ENCODE assay signal across 26 cellular contexts in the genomic region with DNA sequence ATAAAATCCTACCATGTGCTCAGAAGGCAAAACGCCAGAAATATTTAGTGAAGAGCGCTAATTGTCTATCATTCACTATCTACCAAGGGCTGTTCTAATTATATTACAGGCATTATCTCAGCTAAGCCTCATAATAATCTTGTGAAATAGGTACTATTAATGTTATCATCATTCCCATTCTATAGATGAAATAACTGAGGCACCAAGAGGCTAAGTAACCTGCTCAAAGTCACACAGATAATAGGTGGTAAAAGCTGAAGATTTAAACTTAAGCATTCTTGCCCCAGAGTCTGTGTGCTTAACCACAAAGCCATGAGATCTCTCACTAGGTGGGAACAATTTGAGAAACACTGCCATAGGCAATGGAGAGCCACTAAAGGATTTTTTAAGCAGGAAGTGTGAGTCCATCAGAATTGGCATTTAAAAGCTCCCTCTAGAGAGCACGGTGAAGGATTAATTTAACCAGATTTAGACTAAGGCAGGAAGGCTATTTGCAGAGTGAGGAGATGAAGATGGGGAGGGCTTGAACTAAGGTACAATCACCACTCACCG. TPM values are rescaled to one million over a fixed set of nuclear protein-coding genes. Genes with fewer than 3 reads are reported as not detected.
DNase-seq lines count a peak whose midpoint lies in the region; ATAC-seq and TF ChIP-seq lines count a peak whose summit lies in the region.
"Had no signal": no experiment of that assay in that cellular context is flagged by ENCODE, and none has a peak within 500 bp of the region (broad histone marks: within the 10 kb centered on the region; RNA-seq: fewer than 3 reads in every experiment).

No MANE protein-coding gene starts in this region.

- 63% methylated on average over 4 of the region's 4 CpGs for WGBS in suprapubic skin

- ATAC-seq in T-cell (replicated peaks in 1 of 4) = no peak
- ATAC-seq in naive thymus-derived CD8-positive, alpha-beta T cell = no peak
- ATAC-seq in left lung = no peak
- ATAC-seq: activated CD4-positive, CD25-positive, alpha-beta regulatory T cell treated with anti-CD3 and anti-CD28 coated beads, Interleukin-2, amount 50 U/mL, for 24 hours; activated naive CD4-positive, alpha-beta T cell treated with anti-CD3 and anti-CD28 coated beads, Interleukin-2, amount 50 U/mL, for 72 hours; lower lobe of right lung; right cardiac atrium had no signal

- H3K36me3 ChIP-seq in A673 (ENCODE audit: insufficient read depth, low read length, poor library complexity, severe bottlenecking) (no peaks in the 10 kb centered on the region), left lung (peaks cover 0 to 6% of the 10 kb centered on the region in 2 donors), suprapubic skin (no peaks in the 10 kb centered on the region)
- no peaks in the 10 kb centered on the region for H3K36me3 ChIP-seq in CD4-positive, alpha-beta memory T cell (ENCODE audit: insufficient read depth, low read length)
- H3K36me3 ChIP-seq: HAP-1, lower lobe of right lung, tibial nerve had no signal

- H3K4me1 ChIP-seq in A673 (ENCODE audit: insufficient read depth, low read length, poor library complexity, severe bottlenecking) (peaks cover 31% of the 10 kb centered on the region), left lung (peaks cover 13 to 28% of the 10 kb centered on the region in 2 donors), suprapubic skin (peaks cover 18% of the 10 kb centered on the region)
- H3K4me1 ChIP-seq in CD4-positive, alpha-beta memory T cell (ENCODE audit: insufficient read depth, low read length) = peaks cover 27% of the 10 kb centered on the region
- H3K4me1 ChIP-seq: Caco-2 had no signal

- POLR2A ChIA-PET in A673 (lab: Charles Lee; ENCODE audit: low non-redundant PET) = no interaction called here
- POLR2A ChIA-PET in CD4-positive, alpha-beta memory T cell (lab: Charles Lee; ENCODE audit: partially characterized antibody) = interaction anchor here (6.1 kb wide), 1 partner anchor 15 kb away, joined by 287 read pairs; no protein-coding TSS in a partner anchor
- POLR2A ChIA-PET in T-cell (lab: Charles Lee) = interaction anchor here (0.7 to 4.7 kb wide), 3 partner anchors 13 to 14 kb away, joined by 3 to 141 read pairs (median 4); no protein-coding TSS in a partner anchor
- POLR2A ChIA-PET in naive thymus-derived CD8-positive, alpha-beta T cell (lab: Charles Lee) = interaction anchor here (12.5 kb wide), 1 partner anchor 17 kb away, joined by 384 read pairs; no protein-coding TSS in a partner anchor

- 0 out of 2 replicates have a peak, but pooled peaks have one; percentile 18 for TF ChIP-seq CTCF in A673 (conservative IDR thresholded peaks at IDR 0.05; ENCODE audit: low read depth, low read length)
- no peak for TF ChIP-seq CTCF in left lung (IDR thresholded peaks at IDR 0.05)
- TF ChIP-seq CTCF in suprapubic skin (IDR thresholded peaks at IDR 0.05) = no peak

- H3K4me3 ChIP-seq in A673 (ENCODE audit: low read depth, low read length, poor library complexity, severe bottlenecking) (no peak overlapping the region), left lung (no peak overlapping the region), suprapubic skin (no peak overlapping the region)
- no peak overlapping the region for H3K4me3 ChIP-seq in CD4-positive, alpha-beta memory T cell (ENCODE audit: low read length in 2 of 2)
- H3K4me3 ChIP-seq: HAP-1, lower lobe of right lung, tibial nerve had no signal

- H3K9me3 ChIP-seq in A673 (ENCODE audit: low read depth, low read length, poor library complexity, severe bottlenecking) (no peaks in the 10 kb centered on the region), left lung (no peaks in the 10 kb centered on the region), suprapubic skin (no peaks in the 10 kb centered on the region)
- H3K9me3 ChIP-seq in CD4-positive, alpha-beta memory T cell (ENCODE audit: control insufficient read depth in 1 of 2, low read length in 2 of 2) = no peaks in the 10 kb centered on the region
- H3K9me3 ChIP-seq: Caco-2, HAP-1, lower lobe of right lung, tibial nerve had no signal

- peaks cover 0 to 6% of the 10 kb centered on the region in 2 donors for H3K27me3 Mint-ChIP-seq in CD4-positive, alpha-beta memory T cell
- H3K27me3 Mint-ChIP-seq in T-cell = no peaks in the 10 kb centered on the region
- peaks cover 0 to 5% (median 0%) of the 10 kb centered on the region in 5 donors for H3K27me3 Mint-ChIP-seq in naive thymus-derived CD8-positive, alpha-beta T cell
- H3K27me3 Mint-ChIP-seq in activated CD4-positive, alpha-beta T cell treated with anti-CD3 and anti-CD28 coated beads, Interleukin-2, amount 10 ng/mL, durations not matched to agents 24 days and 14 days = no peaks in the 10 kb centered on the region

- CTCF ChIA-PET in A673 (lab: Charles Lee) = no interaction called here
- CTCF ChIA-PET in CD4-positive, alpha-beta memory T cell (lab: Charles Lee; ENCODE audit: partially characterized antibody) = interaction anchor here (1.4 to 4.8 kb wide), 4 partner anchors 12 to 227 kb away, joined by 4 to 56 read pairs (median 6); no protein-coding TSS in a partner anchor
- CTCF ChIA-PET in T-cell (lab: Charles Lee) = interaction anchor here in 1 of 2 donors (0.9 kb wide), 1 partner anchor 219 kb away, joined by 3 read pairs; no protein-coding TSS in a partner anchor

- DNase-seq in A673 (ENCODE audit: low spot score) (peak; percentile 79), T-cell (no peak), left lung (no peak), suprapubic skin (ENCODE audit: low spot score in 2 of 2) (no peak)
- DNase-seq in CD4-positive, alpha-beta memory T cell = no peak
- no peak for DNase-seq in naive thymus-derived CD8-positive, alpha-beta T cell
- no peak for DNase-seq in activated CD4-positive, alpha-beta T cell treated with anti-CD3 and anti-CD28 coated beads, Interleukin-2, amount 10 ng/mL, durations not matched to agents 24 days and 14 days
- DNase-seq: activated CD4-positive, alpha-beta memory T cell treated with anti-CD3 and anti-CD28 coated beads for 36 hours; activated CD8-positive, alpha-beta memory T cell treated with anti-CD3 and anti-CD28 coated beads, Interleukin-2, amount 50 U/mL, for 4 hours; aorta; Caco-2; kidney glomerular epithelial cell; lower lobe of right lung; NCI-H1417; NCI-H2081 treated with DMSO at 0.1 percent for 48 hours; NCI-H345; NCI-H748 treated with DMSO at 0.1 percent for 48 hours; posterior cingulate gyrus; right cardiac atrium; SIG-M5; stimulated activated CD4-positive, alpha-beta T cell treated with anti-CD3 and anti-CD28 coated beads, Interleukin-1b, Interleukin-23, amount 100 ng/mL, for 48 hours had no signal

- H3K9me3 Mint-ChIP-seq in CD4-positive, alpha-beta memory T cell = peaks cover 0 to 8% (median 0%) of the 10 kb centered on the region in 8 donors
- H3K9me3 Mint-ChIP-seq in T-cell = no peaks in the 10 kb centered on the region
- peaks cover 0 to 5% (median 0%) of the 10 kb centered on the region in 9 donors for H3K9me3 Mint-ChIP-seq in naive thymus-derived CD8-positive, alpha-beta T cell
- H3K9me3 Mint-ChIP-seq in activated CD4-positive, alpha-beta T cell treated with anti-CD3 and anti-CD28 coated beads, Interleukin-2, amount 10 ng/mL, durations not matched to agents 24 days and 14 days = no peaks in the 10 kb centered on the region
- H3K9me3 Mint-ChIP-seq: activated CD4-positive, alpha-beta memory T cell treated with anti-CD3 and anti-CD28 coated beads for 36 hours; activated T-helper 2 cell treated with anti-CD3 and anti-CD28 coated beads, Interferon-gamma antibody, Interleukin-2, Interleukin-4, amounts not matched to agents 10 μg/mL and 5 μg/mL and 100 μg/mL, durations not matched to agents 14 hours and 24 hours and 36 hours had no signal

- peaks cover 7 to 25% of the 10 kb centered on the region in 2 donors for H3K36me3 Mint-ChIP-seq in CD4-positive, alpha-beta memory T cell
- peaks cover 6% of the 10 kb centered on the region for H3K36me3 Mint-ChIP-seq in T-cell
- H3K36me3 Mint-ChIP-seq in naive thymus-derived CD8-positive, alpha-beta T cell = peaks cover 5 to 18% (median 10%) of the 10 kb centered on the region in 3 donors
- peaks cover 21% of the 10 kb centered on the region for H3K36me3 Mint-ChIP-seq in activated CD4-positive, alpha-beta T cell treated with anti-CD3 and anti-CD28 coated beads, Interleukin-2, amount 10 ng/mL, durations not matched to agents 24 days and 14 days (ENCODE audit: low read depth)

- H3K4me3 Mint-ChIP-seq in CD4-positive, alpha-beta memory T cell = peak overlapping the region in 5 of 8 donors; percentile 2 to 22 (median 5)
- H3K4me3 Mint-ChIP-seq in T-cell = peak overlapping the region in 1 of 3 donors; percentile 7
- peak overlapping the region in 4 of 10 donors; percentile 10 to 46 (median 38) for H3K4me3 Mint-ChIP-seq in naive thymus-derived CD8-positive, alpha-beta T cell
- no peak overlapping the region for H3K4me3 Mint-ChIP-seq in activated CD4-positive, alpha-beta T cell treated with anti-CD3 and anti-CD28 coated beads, Interleukin-2, amount 10 ng/mL, durations not matched to agents 24 days and 14 days
- H3K4me3 Mint-ChIP-seq: activated CD4-positive, alpha-beta memory T cell treated with anti-CD3 and anti-CD28 coated beads for 36 hours had no signal

- H3K27me3 ChIP-seq in A673 (replicated peaks; ENCODE audit: insufficient read depth, low read depth, low read length, poor library complexity) (no peaks in the 10 kb centered on the region), left lung (no peaks in the 10 kb centered on the region), suprapubic skin (no peaks in the 10 kb centered on the region)
- H3K27me3 ChIP-seq in CD4-positive, alpha-beta memory T cell (ENCODE audit: insufficient read depth, low read length) = no peaks in the 10 kb centered on the region
- H3K27me3 ChIP-seq: tibial nerve had no signal

- TF ChIP-seq POLR2A in suprapubic skin (IDR thresholded peaks at IDR 0.05) = no peak

- peaks cover 20 to 52% (median 32%) of the 10 kb centered on the region in 4 donors for H3K4me1 Mint-ChIP-seq in CD4-positive, alpha-beta memory T cell
- peaks cover 41 to 44% (median 41%) of the 10 kb centered on the region in 3 donors for H3K4me1 Mint-ChIP-seq in T-cell
- H3K4me1 Mint-ChIP-seq in naive thymus-derived CD8-positive, alpha-beta T cell = peaks cover 17 to 41% (median 35%) of the 10 kb centered on the region in 4 donors
- peaks cover 31% of the 10 kb centered on the region for H3K4me1 Mint-ChIP-seq in activated CD4-positive, alpha-beta T cell treated with anti-CD3 and anti-CD28 coated beads, Interleukin-2, amount 10 ng/mL, durations not matched to agents 24 days and 14 days

- no TSS peak for BruUV-seq in A673 (replicated peaks; lab: Mats Ljungman, UMichigan)

- peak overlapping the region in 5 of 7 donors; percentile 1 to 97 (median 72) for H3K27ac Mint-ChIP-seq in CD4-positive, alpha-beta memory T cell
- H3K27ac Mint-ChIP-seq in T-cell = peak overlapping the region; percentile 7 to 50
- H3K27ac Mint-ChIP-seq in naive thymus-derived CD8-positive, alpha-beta T cell = peak overlapping the region in 8 of 10 donors; percentile 1 to 100 (median 34)
- H3K27ac Mint-ChIP-seq in activated CD4-positive, alpha-beta T cell treated with anti-CD3 and anti-CD28 coated beads, Interleukin-2, amount 10 ng/mL, durations not matched to agents 24 days and 14 days = no peak overlapping the region
- H3K27ac Mint-ChIP-seq: activated CD4-positive, alpha-beta memory T cell treated with anti-CD3 and anti-CD28 coated beads for 36 hours; activated T-helper 2 cell treated with anti-CD3 and anti-CD28 coated beads, Interferon-gamma antibody, Interleukin-2, Interleukin-4, amounts not matched to agents 10 μg/mL and 5 μg/mL and 100 μg/mL, durations not matched to agents 14 hours and 24 hours and 36 hours had no signal

- intact Hi-C loops in A673 (cut with micrococcal nuclease; ENCODE audit: unreplicated experiment) = no loop called here
- intact Hi-C loops in CD4-positive, alpha-beta memory T cell (cut with micrococcal nuclease) = loop anchor here (5.0 kb wide), 1 partner anchor 36 kb away; no protein-coding TSS in a partner anchor
- intact Hi-C loops in activated CD4-positive, alpha-beta T cell treated with anti-CD3 and anti-CD28 coated beads, Interleukin-2, amount 10 ng/mL, durations not matched to agents 24 days and 14 days (cut with micrococcal nuclease) = loop anchor here (5.0 kb wide), 2 partner anchors 81 to 114 kb away; a partner anchor contains a TSS
- intact Hi-C loops in left lung (cut with DNase I) = no loop called here

- H3K27ac ChIP-seq in A673 (ENCODE audit: low read depth, low read length, poor library complexity, severe bottlenecking) (no peak overlapping the region), left lung (no peak overlapping the region), suprapubic skin (no peak overlapping the region)
- H3K27ac ChIP-seq in CD4-positive, alpha-beta memory T cell (ENCODE audit: low read depth, low read length) = no peak overlapping the region
- H3K27ac ChIP-seq: lower lobe of right lung, tibial nerve had no signal

- no peak for TF ChIP-seq EP300 in suprapubic skin (IDR thresholded peaks at IDR 0.05)

RNA-seq across cellular contexts. Expression of a gene that starts 1.7 kb away (rescaled TPM):
- 52.0 and 58.5 TPM in 2 replicates for total RNA-seq in A673 (2021)
- total RNA-seq in CD4-positive, alpha-beta memory T cell = 100 to 1,000 TPM; 123 TPM
- 100 to 1,000 TPM; 258 to 358 TPM for polyA plus RNA-seq in CD4-positive, alpha-beta memory T cell
- 100 to 1,000 TPM; 120 to 254 (median 123) TPM for total RNA-seq in T-cell
- total RNA-seq in naive thymus-derived CD8-positive, alpha-beta T cell = 100 to 1,000 TPM; 154 to 160 TPM
- polyA plus RNA-seq in naive thymus-derived CD8-positive, alpha-beta T cell = 100 to 1,000 TPM; 297 to 506 (median 298) TPM
- 156 and 157 TPM in 2 replicates for total RNA-seq in activated CD4-positive, alpha-beta T cell treated with anti-CD3 and anti-CD28 coated beads, Interleukin-2, amount 10 ng/mL, durations not matched to agents 24 days and 14 days
- 10 to 100 TPM; 39.8 to 77.3 TPM for total RNA-seq in left lung
- total RNA-seq in suprapubic skin = 10 to 100 TPM; 17.0 to 32.2 (median 28.0) TPM

RNA-seq across cellular contexts. Expression of a gene that starts 54.7 kb away (rescaled TPM):
- total RNA-seq in A673 (2021) = 5.2 and 5.9 TPM in 2 replicates
- total RNA-seq in CD4-positive, alpha-beta memory T cell = 1 to 10 TPM; 2.1 to 2.8 TPM
- polyA plus RNA-seq in CD4-positive, alpha-beta memory T cell = under 1 TPM in 1 of 2 donors, not detected in 1; 0.41 TPM
- total RNA-seq in T-cell = 1 to 10 TPM; 3.5 to 4.6 (median 3.8) TPM
- total RNA-seq in naive thymus-derived CD8-positive, alpha-beta T cell = 1 to 10 TPM; 5.2 to 6.3 TPM
- polyA plus RNA-seq in naive thymus-derived CD8-positive, alpha-beta T cell = under 1 TPM; 0.73 to 0.83 (median 0.76) TPM
- 14.5 and 14.6 TPM in 2 replicates for total RNA-seq in activated CD4-positive, alpha-beta T cell treated with anti-CD3 and anti-CD28 coated beads, Interleukin-2, amount 10 ng/mL, durations not matched to agents 24 days and 14 days
- 1 to 10 TPM; 1.1 to 3.4 TPM for total RNA-seq in left lung
- 1 to 10 TPM; 3.3 to 5.4 (median 3.6) TPM for total RNA-seq in suprapubic skin

Comparison
In these comparisons a context has a peak if more than half of its experiments do, and no peak if none do; other contexts are left out.
1. intact Hi-C loops: an anchor here in CD4-positive, alpha-beta memory T cell (5.0 kb wide) and activated CD4-positive, alpha-beta T cell treated with anti-CD3 and anti-CD28 coated beads, Interleukin-2, amount 10 ng/mL, durations not matched to agents 24 days and 14 days (5.0 kb wide); none called in A673 and left lung.